In genomic region chr2:75321558-75321957, GRCh38 we compare ENCODE assay signal across 14 cellular contexts.
"Had no signal": no experiment of that assay in that cellular context is flagged by ENCODE, and none has a peak within 500 bp of the region (broad histone marks: within the 10 kb centered on the region; RNA-seq: fewer than 3 reads in every experiment).

No MANE protein-coding gene starts in this region.

- H3K27me3 ChIP-seq: hepatocyte, right atrium auricular region, tibial nerve had no signal

- H3K4me1 ChIP-seq: right atrium auricular region, tibial nerve had no signal

- ATAC-seq: effector memory CD8-positive, alpha-beta T cell; natural killer cell treated with Interleukin-12 subunit alpha and Interleukin-12 subunit beta and Interleukin-15 and Interleukin-18, amount 100 ng/mL, for 72 hours had no signal

- H3K9me3 ChIP-seq: right atrium auricular region, tibial nerve had no signal

- H3K79me2 ChIP-seq: hepatocyte had no signal

- DNase-seq: activated CD4-positive, alpha-beta memory T cell treated with anti-CD3 and anti-CD28 coated beads for 36 hours; activated CD4-positive, alpha-beta T cell treated with anti-CD3 and anti-CD28 coated beads for 4 hours; activated naive CD8-positive, alpha-beta T cell treated with anti-CD3 and anti-CD28 coated beads for 36 hours; activated T-cell treated with anti-CD3 and anti-CD28 coated beads for 4 hours; amniotic stem cell; dermis blood vessel endothelial cell; effector memory CD8-positive, alpha-beta T cell; foreskin fibroblast; mesendoderm had no signal

- H3K4me2 ChIP-seq: hepatocyte had no signal

- H3K36me3 ChIP-seq: right atrium auricular region, tibial nerve had no signal

- H2AFZ ChIP-seq: hepatocyte had no signal

- H3K4me3 ChIP-seq: hepatocyte, right atrium auricular region, skin epidermis, tibial nerve had no signal

- H3K27ac ChIP-seq: hepatocyte, right atrium auricular region, skin epidermis, tibial nerve had no signal
